Comparison of ENCODE assay signal across 18 cellular contexts in the genomic region with DNA sequence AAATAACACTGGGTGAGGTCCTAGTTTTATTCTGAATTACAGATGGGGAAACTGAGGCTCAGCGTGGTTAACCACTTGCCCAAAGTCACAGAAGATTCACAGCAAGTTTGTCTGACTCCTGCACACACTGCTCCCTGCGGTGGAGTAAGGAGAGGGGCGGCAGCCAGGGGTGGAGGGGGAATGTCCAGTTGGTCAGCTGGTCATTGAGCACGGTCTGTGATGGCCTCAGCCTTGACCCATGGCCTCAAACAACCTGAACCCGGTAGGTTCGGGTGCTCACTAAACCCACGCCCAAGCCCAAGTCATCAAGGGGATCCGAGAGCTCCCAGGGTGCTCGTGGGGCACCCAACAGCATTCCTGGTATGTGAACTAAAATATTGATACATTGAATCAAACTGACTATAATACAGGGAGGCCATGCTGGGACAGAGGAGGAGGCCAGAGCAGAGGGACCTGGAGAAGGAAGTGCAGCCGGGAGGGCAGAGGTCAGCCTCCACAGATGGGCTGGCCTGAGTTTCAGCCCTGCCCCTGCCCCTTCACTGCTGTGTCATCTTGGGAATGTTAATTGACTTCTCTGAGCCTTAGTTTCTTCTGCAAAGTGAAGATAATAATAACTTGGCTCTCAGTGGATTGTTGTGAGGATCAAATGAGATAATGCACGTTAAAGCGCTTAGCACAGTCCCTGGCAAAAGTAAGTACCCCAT. TPM values are rescaled to one million over a fixed set of nuclear protein-coding genes. Genes with fewer than 3 reads are reported as not detected.
DNase-seq lines count a peak whose midpoint lies in the region; ATAC-seq and TF ChIP-seq lines count a peak whose summit lies in the region.
"Had no signal": no experiment of that assay in that cellular context is flagged by ENCODE, and none has a peak within 500 bp of the region (broad histone marks: within the 10 kb centered on the region; RNA-seq: fewer than 3 reads in every experiment).

No MANE protein-coding gene starts in this region.

- H3K36me3 ChIP-seq in prostate gland: no peaks in the 10 kb centered on the region
- no peaks in the 10 kb centered on the region for H3K36me3 ChIP-seq in upper lobe of right lung
- H3K36me3 ChIP-seq: BLaER1, neutrophil, SJSA1 had no signal

- H3K9me3 ChIP-seq in prostate gland (no peaks in the 10 kb centered on the region), upper lobe of right lung (no peaks in the 10 kb centered on the region)
- H3K9me3 ChIP-seq: BLaER1, neutrophil, SJSA1 had no signal

- H3K27ac ChIP-seq in layer of hippocampus (ENCODE audit: low read depth, low read length) (peak overlapping the region; percentile 48), prostate gland (peak overlapping the region; percentile 72 to 74), upper lobe of right lung (peak overlapping the region; percentile 58)
- H3K27ac ChIP-seq: BLaER1, neutrophil, SJSA1 had no signal

- H3K4me1 ChIP-seq in prostate gland (replicated peaks) (no peaks in the 10 kb centered on the region), upper lobe of right lung (peaks cover 42% of the 10 kb centered on the region)

- TF ChIP-seq POLR2A in prostate gland (IDR thresholded peaks at IDR 0.05): no peak

- intact Hi-C loops in Right ventricle myocardium superior (cut with DNase I) (loop anchor here (2.0 to 5.0 kb wide), 2 partner anchors 48 to 180 kb away; no protein-coding TSS in a partner anchor), cardiac septum (cut with DNase I) (loop anchor here (1.0 to 5.0 kb wide), 3 partner anchors 49 to 180 kb away; no protein-coding TSS in a partner anchor), prostate gland (cut with DNase I) (loop anchor here (5.0 kb wide), 1 partner anchor 180 kb away; no protein-coding TSS in a partner anchor), upper lobe of right lung (cut with DNase I) (loop anchor here (5.0 kb wide), 1 partner anchor 50 kb away; no protein-coding TSS in a partner anchor)

- WGBS in prostate gland: 61% methylated on average over 12 of the region's 12 CpGs

- H3K27me3 ChIP-seq in layer of hippocampus (ENCODE audit: control insufficient read depth, insufficient read depth, low read length) (no peaks in the 10 kb centered on the region), prostate gland (replicated peaks; ENCODE audit: insufficient read depth) (no peaks in the 10 kb centered on the region), upper lobe of right lung (no peaks in the 10 kb centered on the region)
- H3K27me3 ChIP-seq: BLaER1, neutrophil, SJSA1 had no signal

- ATAC-seq in Right ventricle myocardium superior (ENCODE audit: poor library complexity) (peak; percentile 0), upper lobe of right lung (no peak), GM18868 (IDR thresholded peaks at IDR 0.05; ENCODE audit: unreplicated experiment) (no peak), HG03439 (IDR thresholded peaks at IDR 0.05; ENCODE audit: unreplicated experiment) (no peak)

- TF ChIP-seq CTCF in prostate gland (IDR thresholded peaks at IDR 0.05) (no peak), upper lobe of right lung (IDR thresholded peaks at IDR 0.05) (no peak)

- H3K4me3 ChIP-seq in prostate gland (no peak overlapping the region), upper lobe of right lung (no peak overlapping the region)
- H3K4me3 ChIP-seq: BLaER1, GM12878, SJSA1, skin epidermis had no signal

- DNase-seq in Right ventricle myocardium superior: no peak
- DNase-seq in cardiac septum (ENCODE audit: low spot score): no peak
- no peak for DNase-seq in prostate gland (ENCODE audit: low spot score)
- DNase-seq in upper lobe of right lung: peak; percentile 34
- no peak for DNase-seq in NCI-H146 (lab: John Stamatoyannopoulos, UW)
- DNase-seq: NCI-H510A had no signal

RNA-seq across cellular contexts. Expression of gene IL17B, which starts 3.6 kb away (rescaled TPM):
- not detected for total RNA-seq in Right ventricle myocardium superior
- not detected for total RNA-seq in cardiac septum
- total RNA-seq in prostate gland: 1 to 10 TPM in 1 of 2 donors, not detected in 1; 9.3 TPM
- total RNA-seq in upper lobe of right lung: not detected
- total RNA-seq: A172; activated T-helper 17 cell treated with anti-CD3 and anti-CD28 coated beads, Interleukin-2, amount 50 U/mL, for 72 hours; glomerular endothelial cell; GM12878; ureter had no signal

RNA-seq across cellular contexts. Expression of gene PCYOX1L, which starts 24.8 kb away (rescaled TPM):
- total RNA-seq in Right ventricle myocardium superior: 2.0 TPM
- 4.3 TPM for total RNA-seq in cardiac septum
- total RNA-seq in prostate gland: 10 to 100 TPM in 1 of 2 donors, 1 to 10 TPM in 1; 7.7 to 20.7 TPM
- 6.6 TPM for total RNA-seq in upper lobe of right lung

RNA-seq across cellular contexts. Expression of gene GRPEL2, which starts 37.4 kb away (rescaled TPM):
- total RNA-seq in Right ventricle myocardium superior (9.0 TPM), cardiac septum (11.0 TPM), prostate gland (10 to 100 TPM; 11.1 to 12.0 TPM), upper lobe of right lung (23.9 TPM)
